In the genomic region with DNA sequence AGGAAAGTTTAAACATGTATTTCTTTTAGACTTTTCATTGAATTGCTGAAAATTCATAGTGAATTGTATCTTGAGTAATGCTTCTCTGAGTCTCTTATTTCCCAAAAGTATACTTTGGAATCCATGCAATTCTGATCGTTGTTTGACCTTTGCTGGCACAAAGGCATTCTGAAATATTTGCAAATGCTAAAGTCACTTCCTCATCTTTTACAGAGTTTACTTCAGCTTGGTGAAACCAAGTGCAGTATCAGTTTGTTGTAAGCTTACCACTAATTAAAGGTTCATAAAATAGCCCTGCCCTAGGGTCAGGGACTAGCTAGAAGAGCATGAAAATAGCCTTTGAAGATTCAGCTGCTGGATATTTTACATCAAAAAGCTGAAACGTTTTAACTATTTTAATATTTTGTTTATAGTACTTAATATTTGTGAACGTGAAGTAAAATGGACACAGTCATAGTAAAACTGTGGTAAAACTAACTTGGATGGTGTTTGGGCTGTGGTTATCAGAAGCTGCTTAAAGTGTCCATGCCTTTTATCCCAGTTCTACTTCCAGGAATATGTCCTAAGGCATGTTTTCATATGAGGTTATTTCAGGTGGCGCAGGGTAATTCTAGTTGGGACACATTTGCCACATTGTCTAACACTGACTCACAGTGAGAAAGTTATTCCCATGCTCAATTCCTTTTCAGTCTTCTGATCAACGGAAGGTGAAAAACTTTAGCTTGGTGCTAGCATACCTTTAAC, we compare ENCODE assay signal across 8 cellular contexts. TPM values are rescaled to one million over a fixed set of nuclear protein-coding genes. Genes with fewer than 3 reads are reported as not detected.
DNase-seq lines count a peak whose midpoint lies in the region; ATAC-seq, FAIRE-seq and TF ChIP-seq lines count a peak whose summit lies in the region.

No MANE protein-coding gene starts in this region.

- TF ChIP-seq POLR2A in K562 (conservative IDR thresholded peaks at IDR 0.05), result no peak

- no peak for FAIRE-seq in K562 (lab: Jason Lieb, UNC)

- POLR2A ChIA-PET in CD4-positive, alpha-beta T cell (lab: Charles Lee), result interaction anchor here (0.7 to 6.2 kb wide), 11 partner anchors 11 to 86 kb away, joined by 3 to 71 read pairs (median 6); a partner anchor contains a TSS
- POLR2A ChIA-PET in K562 (lab: Yijun Ruan, JAX), result interaction anchor here (0.6 to 1.7 kb wide), 5 partner anchors 65 to 187 kb away, joined by 3 to 5 read pairs (median 3); a partner anchor contains a TSS

- intact Hi-C loops in CD4-positive, alpha-beta T cell (cut with DNase I, micrococcal nuclease), result loop anchor here in 1 of 2 experiments (5.0 kb wide), 2 partner anchors 42 to 57 kb away; no protein-coding TSS in a partner anchor
- intact Hi-C loops in K562 (cut with micrococcal nuclease), result no loop called here

- H3K9ac ChIP-seq in KMS-11 (no peak overlapping the region), K562 (ENCODE audit: insufficient read depth in 1 of 2, low read depth in 2 of 2, low read length in 2 of 2) (no peak overlapping the region)

- H3K4me3 Mint-ChIP-seq in CD4-positive, alpha-beta T cell, result peak overlapping the region; percentile 76

- H3K27me3 ChIP-seq in CD4-positive, alpha-beta T cell (ENCODE audit: control insufficient read depth, insufficient read depth, low read length), result no peaks in the 10 kb centered on the region
- H3K27me3 ChIP-seq in KMS-11 (ENCODE audit: insufficient read depth, low read depth) (no peaks in the 10 kb centered on the region), K562 (ENCODE audit: control insufficient read depth in 2 of 2, insufficient read depth in 2 of 2, low read length in 2 of 2) (no peaks in the 10 kb centered on the region), muscle layer of duodenum (ENCODE audit: low read depth, low read length) (no peaks in the 10 kb centered on the region)

- peak overlapping the region; percentile 39 for H3K27ac ChIP-seq in CD4-positive, alpha-beta T cell (ENCODE audit: low read depth, low read length)
- H3K27ac ChIP-seq in KMS-11 (peak overlapping the region; percentile 63), K562 (ENCODE audit: extremely low read depth, low read depth, low read length) (no peak overlapping the region), muscle layer of duodenum (ENCODE audit: low read length) (peak overlapping the region; percentile 98)

- no TSS peak for BruUV-seq in K562 (replicated peaks; lab: Mats Ljungman, UMichigan)

- in situ Hi-C loops in K562 (cut with MboI) (no loop called here), GM13976 (cut with MboI; ENCODE audit: low sequenced_read_pairs, unreplicated experiment) (no loop called here), G401 (cut with HindIII; ENCODE audit: low sequenced_read_pairs) (no loop called here)

- H3K27me3 Mint-ChIP-seq in CD4-positive, alpha-beta T cell, result no peaks in the 10 kb centered on the region

- no peaks in the 10 kb centered on the region for H3K9me3 ChIP-seq in CD4-positive, alpha-beta T cell (ENCODE audit: control insufficient read depth, low read length)
- H3K9me3 ChIP-seq in K562 (replicated peaks; ENCODE audit: control insufficient read depth, insufficient read depth, low read depth, low read length) (no peaks in the 10 kb centered on the region), muscle layer of duodenum (ENCODE audit: control insufficient read depth in 1 of 2, low read length in 2 of 2) (no peaks in the 10 kb centered on the region)

- peaks cover 38% of the 10 kb centered on the region for H3K79me2 ChIP-seq in KMS-11 (ENCODE audit: insufficient read depth, low read depth)
- H3K79me2 ChIP-seq in K562 (ENCODE audit: control insufficient read depth, insufficient read depth, low read length), result no peaks in the 10 kb centered on the region; the same call in 2 of the 3 replicates

- peak overlapping the region; percentile 98 for H3K27ac Mint-ChIP-seq in CD4-positive, alpha-beta T cell

- peaks cover 89% of the 10 kb centered on the region for H3K4me1 Mint-ChIP-seq in CD4-positive, alpha-beta T cell (ENCODE audit: low read depth)

- WGBS in K562 (ENCODE audit: insufficient coverage, low coverage, missing lambda C conversion rate), result 44% methylated on average over 5 of the region's 5 CpGs

- DNase-seq in CD4-positive, alpha-beta T cell, result no peak
- no peak for DNase-seq in K562 (ENCODE audit: extremely low read depth in 1 of 4, low spot score in 3 of 4)
- no peak for DNase-seq in GM13976 (ENCODE audit: low spot score)
- no peak for DNase-seq in G401 (ENCODE audit: low spot score)
- no peak for DNase-seq in NCI-H1694 (lab: John Stamatoyannopoulos, UW)

- H2AFZ ChIP-seq in KMS-11 (ENCODE audit: low read depth), result no peak overlapping the region
- H2AFZ ChIP-seq in K562 (ENCODE audit: low read depth, low read length), result peak overlapping the region; percentile 64

- H3K4me1 ChIP-seq in KMS-11 (ENCODE audit: low read depth, poor library complexity, severe bottlenecking), result peaks cover 79% of the 10 kb centered on the region
- H3K4me1 ChIP-seq in K562 (replicated peaks in 1 of 2; ENCODE audit: control insufficient read depth in 2 of 2, insufficient read depth in 2 of 2, low read length in 2 of 2), result peaks cover 16 to 17% of the 10 kb centered on the region in 2 experiments; a peak in 4 of 5 replicates
- peaks cover 23 to 58% of the 10 kb centered on the region in 2 donors for H3K4me1 ChIP-seq in muscle layer of duodenum (ENCODE audit: control insufficient read depth in 1 of 2, insufficient read depth in 2 of 2, low read length in 2 of 2)

- H3K4me2 ChIP-seq in KMS-11 (peak overlapping the region; percentile 95), K562 (ENCODE audit: insufficient read depth, low read length) (no peak overlapping the region)

- H4K20me1 ChIP-seq in KMS-11 (ENCODE audit: insufficient read depth) (no peaks in the 10 kb centered on the region), K562 (replicated peaks; ENCODE audit: control insufficient read depth, insufficient read depth, low read length) (no peaks in the 10 kb centered on the region)

- CTCF ChIA-PET in CD4-positive, alpha-beta T cell (lab: Charles Lee), result interaction anchor here (0.6 to 2.0 kb wide), 6 partner anchors 9 to 87 kb away, joined by 3 to 8 read pairs (median 4); a partner anchor contains a TSS
- CTCF ChIA-PET in K562 (lab: Yijun Ruan, JAX; ENCODE audit: low intra/inter-chr PET ratio), result interaction anchor here (0.5 kb wide), 1 partner anchor 80 kb away, joined by 3 read pairs; no protein-coding TSS in a partner anchor

- ATAC-seq in CD4-positive, alpha-beta T cell (ENCODE audit: poor library complexity), result no peak
- ATAC-seq in K562, result no peak
- ATAC-seq in GM21367 (IDR thresholded peaks at IDR 0.05; ENCODE audit: unreplicated experiment), result no peak

- no peak for TF ChIP-seq RAD21 in K562 (CRISPR knock-in tag; conservative IDR thresholded peaks at IDR 0.05 in 1 of 2, IDR thresholded peaks at IDR 0.05 in 1 of 2)

- no peak for TF ChIP-seq EP300 in K562 (IDR thresholded peaks at IDR 0.05; ENCODE audit: low read length)

- H3K9me1 ChIP-seq in K562 (ENCODE audit: control insufficient read depth, insufficient read depth, low read length), result no peaks in the 10 kb centered on the region

- no peak for TF ChIP-seq CTCF in CD4-positive, alpha-beta T cell (IDR thresholded peaks at IDR 0.05)
- no peak for TF ChIP-seq CTCF in KMS-11 (conservative IDR thresholded peaks at IDR 0.05; ENCODE audit: low read depth, low read length)
- TF ChIP-seq CTCF in K562 (IDR thresholded peaks at IDR 0.05 in 2 of 3, conservative IDR thresholded peaks at IDR 0.05 in 1 of 3; ENCODE audit: insufficient read depth in 2 of 3, low read depth in 1 of 3, low read length in 3 of 3), result no peak
- no peak for TF ChIP-seq CTCF in GM13976 (IDR thresholded peaks at IDR 0.05; ENCODE audit: borderline replicate concordance, control extremely low read depth, extremely low read depth, insufficient read depth, missing control alignments)

- no peaks in the 10 kb centered on the region for H3K36me3 ChIP-seq in KMS-11 (ENCODE audit: insufficient read depth)
- no peaks in the 10 kb centered on the region for H3K36me3 ChIP-seq in K562 (ENCODE audit: control insufficient read depth, insufficient read depth, low read length)
- H3K36me3 ChIP-seq in muscle layer of duodenum (ENCODE audit: control insufficient read depth in 1 of 2, insufficient read depth in 2 of 2, low read length in 2 of 2), result no peaks in the 10 kb centered on the region

- H3K9me3 Mint-ChIP-seq in CD4-positive, alpha-beta T cell, result no peaks in the 10 kb centered on the region

- no peak overlapping the region for H3K4me3 ChIP-seq in KMS-11 (IDR thresholded peaks at IDR 0.05; ENCODE audit: insufficient read depth, low read depth, low read length)
- H3K4me3 ChIP-seq in K562, result no peak overlapping the region
- peak overlapping the region in 1 of 2 donors; percentile 27 for H3K4me3 ChIP-seq in muscle layer of duodenum (ENCODE audit: low read depth in 1 of 2, low read length in 2 of 2)

- H3K36me3 Mint-ChIP-seq in CD4-positive, alpha-beta T cell (ENCODE audit: low read depth), result peaks cover 67% of the 10 kb centered on the region

TF ChIP-seq in K562, 482 proteins besides CTCF, POLR2A, EP300 and RAD21:
- TF ChIP-seq SPI1 (IDR thresholded peaks at IDR 0.05; ENCODE audit: borderline replicate concordance, low read depth, low read length), result peak; percentile 36; the same call in 1 of the 2 replicates
- no peak for TF ChIP-seq ARID1B (IDR thresholded peaks at IDR 0.05)
- no peak for TF ChIP-seq NR2C2 (CRISPR knock-in tag; IDR thresholded peaks at IDR 0.05)
- TF ChIP-seq NR2C2 (tag; IDR thresholded peaks at IDR 0.05), result peak; percentile 19; the same call in 1 of the 2 replicates
- TF ChIP-seq HNRNPL (IDR thresholded peaks at IDR 0.05; ENCODE audit: low read depth, low read length), result no peak

RNA-seq across cellular contexts. Expression of a gene that starts 45.3 kb away (rescaled TPM):
- 1 to 10 TPM; 4.3 to 4.5 TPM for total RNA-seq in CD4-positive, alpha-beta T cell
- 50.2 and 52.9 TPM in 2 replicates for total RNA-seq in K562 (2011; cell fraction: chromatin; rRNA removed; ENCODE audit: low replicate concordance)
- 43.7 and 56.8 TPM in 2 replicates for total RNA-seq in K562 (2011; cell fraction: nucleolus; rRNA removed)
- total RNA-seq in K562 (2011; cell fraction: nucleoplasm; rRNA removed), result 53.5 and 62.8 TPM in 2 replicates
- 7.0 and 9.9 TPM in 2 replicates for total RNA-seq in K562 (2014; rRNA removed)
- total RNA-seq in K562 (2014; rRNA removed; fragmentation: Illumina TruSeq; extraction: Trizol), result 7.3 and 8.3 TPM in 2 replicates
- total RNA-seq in K562 (2015; rRNA removed; fragmentation: Illumina TruSeq; extraction: Trizol), result 6.3 and 6.9 TPM in 2 replicates
- total RNA-seq in K562 (2021), result 11.5 and 13.3 TPM in 2 replicates
- 16.6 and 18.9 TPM in 2 replicates for polyA plus RNA-seq in K562 (2011; rRNA removed)
- polyA plus RNA-seq in K562 (2011; cell fraction: cytosol; rRNA removed), result 19.7 and 24.6 TPM in 2 replicates
- polyA plus RNA-seq in K562 (2011; cell fraction: nucleus; rRNA removed), result 77.0 and 105 TPM in 2 replicates
- 5.5 and 7.3 TPM in 2 replicates for polyA plus RNA-seq in K562 (2012)
- 12.5 and 15.7 TPM in 2 replicates for polyA plus RNA-seq in K562 (2014; fragmentation: Illumina TruSeq; extraction: Trizol)
- polyA plus RNA-seq in K562 (2014; fragmentation: Nextera tagmentation; extraction: Ambion mirVana), result 1 to 10 TPM; 3.0 to 3.3 TPM
- polyA plus RNA-seq in K562 (2014; rRNA removed), result 8.4 and 9.0 TPM in 2 replicates
- 15.8 TPM in 2 replicates for polyA minus RNA-seq in K562 (2011; rRNA and poly(A)+ RNA removed)
- polyA minus RNA-seq in K562 (2011; cell fraction: cytosol; rRNA and poly(A)+ RNA removed), result 8.6 and 11.3 TPM in 2 replicates
- polyA minus RNA-seq in K562 (2011; cell fraction: nucleus; rRNA and poly(A)+ RNA removed), result 15.1 and 16.0 TPM in 2 replicates
- 5.3 and 5.4 TPM in 2 replicates for total RNA-seq in G401 (2014; rRNA removed; shearing (Covaris generic))
